In the genomic region with DNA sequence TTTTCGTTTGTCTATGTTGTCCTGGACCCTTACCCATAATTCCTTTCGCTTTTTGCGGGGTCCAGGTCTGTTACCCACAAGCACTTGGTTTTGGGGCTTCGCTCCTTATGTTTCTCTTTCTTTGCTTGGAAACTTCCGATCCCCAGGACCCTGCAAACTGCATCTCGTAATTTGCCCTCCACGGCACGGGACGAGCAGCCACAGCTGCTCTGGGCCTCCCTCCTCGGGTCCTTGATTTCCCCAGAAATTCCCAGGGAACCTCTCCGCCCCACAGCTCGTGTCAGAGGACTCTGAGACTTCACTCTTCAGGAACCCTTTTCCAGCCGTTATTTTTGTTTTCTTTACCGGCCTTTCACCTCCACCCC, we compare ENCODE assay signal across 8 cellular contexts. TPM values are rescaled to one million over a fixed set of nuclear protein-coding genes. Genes with fewer than 3 reads are reported as not detected.
DNase-seq lines count a peak whose midpoint lies in the region; ATAC-seq and TF ChIP-seq lines count a peak whose summit lies in the region.

No MANE protein-coding gene starts in this region.

- peaks cover 0 to 3% of the 10 kb centered on the region in 2 donors for H3K27me3 Mint-ChIP-seq in CD4-positive, alpha-beta memory T cell
- H3K27me3 Mint-ChIP-seq in endothelial cell (ENCODE audit: unreplicated experiment) = peaks cover 11% of the 10 kb centered on the region

- no peak overlapping the region for H4K8ac ChIP-seq in neuronal stem cell (ENCODE audit: low read depth, low read length)

- peak overlapping the region; percentile 72 to 95 for H3K4me3 ChIP-seq in CD4-positive, alpha-beta memory T cell (ENCODE audit: low read length in 2 of 2)
- H3K4me3 ChIP-seq in NT2/D1 (ENCODE audit: insufficient read length, low read depth) (peak overlapping the region; percentile 94), neuronal stem cell (ENCODE audit: low read length in 2 of 2) (peak overlapping the region; percentile 96 to 97)

- H3K36me3 ChIP-seq in CD4-positive, alpha-beta memory T cell (ENCODE audit: insufficient read depth, low read length) = peaks cover 11% of the 10 kb centered on the region
- H3K36me3 ChIP-seq in NT2/D1 (ENCODE audit: insufficient read depth, insufficient read length, low read length) (peaks cover 35% of the 10 kb centered on the region), neuronal stem cell (replicated peaks in 1 of 2; ENCODE audit: control insufficient read depth in 2 of 2, insufficient read depth in 2 of 2, low read length in 2 of 2) (peaks cover 28 to 45% of the 10 kb centered on the region in 2 donors)

- no peak overlapping the region for H2BK15ac ChIP-seq in neuronal stem cell (ENCODE audit: low read length)

- no peak overlapping the region for H4K91ac ChIP-seq in neuronal stem cell (ENCODE audit: low read depth, low read length, poor library complexity)

- no peaks in the 10 kb centered on the region for H3K9me3 ChIP-seq in CD4-positive, alpha-beta memory T cell (ENCODE audit: control insufficient read depth in 1 of 2, low read length in 2 of 2)
- H3K9me3 ChIP-seq in NT2/D1 (ENCODE audit: insufficient read depth, low read length) (peaks cover 8% of the 10 kb centered on the region; the same call in 1 of the 2 replicates), neuronal stem cell (replicated peaks in 1 of 2; ENCODE audit: control insufficient read depth in 2 of 2, insufficient read depth in 1 of 2, low read depth in 1 of 2, low read length in 2 of 2) (peaks cover 2 to 6% of the 10 kb centered on the region in 2 donors)

- H3K36me3 Mint-ChIP-seq in CD4-positive, alpha-beta memory T cell = peaks cover 21 to 39% of the 10 kb centered on the region in 2 donors
- peaks cover 33% of the 10 kb centered on the region for H3K36me3 Mint-ChIP-seq in endothelial cell (ENCODE audit: low read depth, unreplicated experiment)

- H3K27me3 ChIP-seq in CD4-positive, alpha-beta memory T cell (ENCODE audit: insufficient read depth, low read length) = no peaks in the 10 kb centered on the region
- no peaks in the 10 kb centered on the region for H3K27me3 ChIP-seq in NT2/D1 (ENCODE audit: insufficient read depth, insufficient read length)
- H3K27me3 ChIP-seq in neuronal stem cell (ENCODE audit: control insufficient read depth in 3 of 3, insufficient read depth in 3 of 3, low read depth in 1 of 3, low read length in 3 of 3) = peaks cover 0 to 4% (median 0%) of the 10 kb centered on the region in 3 experiments

- H3K27ac ChIP-seq in CD4-positive, alpha-beta memory T cell (ENCODE audit: low read depth, low read length) = peak overlapping the region; percentile 81
- H3K27ac ChIP-seq in neuronal stem cell (replicated peaks; ENCODE audit: low read length) = peak overlapping the region; percentile 94

- peak overlapping the region; percentile 98 for H3K9ac ChIP-seq in NT2/D1 (ENCODE audit: insufficient read length, low read depth)
- H3K9ac ChIP-seq in neuronal stem cell (ENCODE audit: low read depth, low read length, poor library complexity) = peak overlapping the region; percentile 65

- in situ Hi-C loops in GM13976 (cut with MboI; ENCODE audit: low sequenced_read_pairs, unreplicated experiment) = no loop called here

- H2AK5ac ChIP-seq in neuronal stem cell (ENCODE audit: low read depth, low read length) = no peak overlapping the region

- CTCF ChIA-PET in CD4-positive, alpha-beta memory T cell (lab: Charles Lee; ENCODE audit: partially characterized antibody) = interaction anchor here (3.9 kb wide), 1 partner anchor 12 kb away, joined by 28 read pairs; no protein-coding TSS in a partner anchor

- peak overlapping the region; percentile 95 for H2BK5ac ChIP-seq in neuronal stem cell (ENCODE audit: low read length)

- peaks cover 22 to 52% (median 36%) of the 10 kb centered on the region in 4 donors for H3K4me1 Mint-ChIP-seq in CD4-positive, alpha-beta memory T cell
- peaks cover 23% of the 10 kb centered on the region for H3K4me1 Mint-ChIP-seq in endothelial cell (ENCODE audit: unreplicated experiment)

- no CpG with 5 or more reads among the region's 14 CpGs for WGBS in neuronal stem cell (ENCODE audit: extremely low coverage in 2 of 2, insufficient read length in 2 of 2, insufficient replicate concordance in 1 of 2), 2 donors

- H3K4me3 Mint-ChIP-seq in CD4-positive, alpha-beta memory T cell = peak overlapping the region; percentile 82 to 96 (median 94)
- H3K4me3 Mint-ChIP-seq in endothelial cell (ENCODE audit: unreplicated experiment) = peak overlapping the region; percentile 100

- peaks cover 5% of the 10 kb centered on the region for H3K79me1 ChIP-seq in neuronal stem cell (ENCODE audit: low read depth, low read length)

- H3K4me1 ChIP-seq in CD4-positive, alpha-beta memory T cell (ENCODE audit: insufficient read depth, low read length) = peaks cover 32% of the 10 kb centered on the region
- H3K4me1 ChIP-seq in NT2/D1 (ENCODE audit: insufficient read depth, insufficient read length) (peaks cover 4% of the 10 kb centered on the region), neuronal stem cell (ENCODE audit: control insufficient read depth in 2 of 2, insufficient read depth in 1 of 2, low read depth in 1 of 2, low read length in 2 of 2) (peaks cover 6 to 7% of the 10 kb centered on the region in 2 donors)

- peak overlapping the region; percentile 89 for H2AFZ ChIP-seq in neuronal stem cell (ENCODE audit: low read length)

- H3K27ac Mint-ChIP-seq in CD4-positive, alpha-beta memory T cell = peak overlapping the region; percentile 88 to 98 (median 93)
- peak overlapping the region; percentile 89 for H3K27ac Mint-ChIP-seq in endothelial cell (ENCODE audit: unreplicated experiment)

- no peak overlapping the region for H3K23ac ChIP-seq in neuronal stem cell (ENCODE audit: low read depth, low read length, poor library complexity)

- no peak overlapping the region for H3K14ac ChIP-seq in neuronal stem cell (ENCODE audit: low read length)

- intact Hi-C loops in CD4-positive, alpha-beta memory T cell (cut with micrococcal nuclease) = loop anchor here (1.0 to 5.0 kb wide), 4 partner anchors 28 to 467 kb away; partner anchors contain the start of genes GYS1, LIN7B, RPL18 and RUVBL2

- peak overlapping the region; percentile 87 for H3K4me2 ChIP-seq in neuronal stem cell (ENCODE audit: insufficient read depth, low read length, poor library complexity, severe bottlenecking)

- POLR2A ChIA-PET in CD4-positive, alpha-beta memory T cell (lab: Charles Lee; ENCODE audit: partially characterized antibody) = interaction anchor here (0.8 kb wide), 1 partner anchor 12 kb away, joined by 3 read pairs; no protein-coding TSS in a partner anchor

- H3K9me3 Mint-ChIP-seq in CD4-positive, alpha-beta memory T cell = peaks cover 0 to 2% (median 0%) of the 10 kb centered on the region in 8 donors
- no peaks in the 10 kb centered on the region for H3K9me3 Mint-ChIP-seq in endothelial cell (ENCODE audit: unreplicated experiment)

- no peak overlapping the region for H2BK120ac ChIP-seq in neuronal stem cell (ENCODE audit: low read depth, low read length)

- no peak for TF ChIP-seq CTCF in endothelial cell (IDR thresholded peaks at IDR 0.05; ENCODE audit: unreplicated experiment)
- TF ChIP-seq CTCF in GM13976 (IDR thresholded peaks at IDR 0.05; ENCODE audit: borderline replicate concordance, control extremely low read depth, extremely low read depth, insufficient read depth, missing control alignments) = no peak

- H2BK12ac ChIP-seq in neuronal stem cell (ENCODE audit: low read length) = no peak overlapping the region

- H3K4ac ChIP-seq in neuronal stem cell (ENCODE audit: low read length) = no peak overlapping the region

- DNase-seq in CD4-positive, alpha-beta memory T cell = no peak
- DNase-seq in NT2/D1 (ENCODE audit: low read depth, low spot score) (no peak), endothelial cell (ENCODE audit: low spot score) (no peak), neuronal stem cell (ENCODE audit: low spot score) (no peak), LoVo (ENCODE audit: low spot score) (no peak), GM13976 (ENCODE audit: low spot score) (no peak)

- peak overlapping the region; percentile 99 for H3K18ac ChIP-seq in neuronal stem cell (ENCODE audit: low read length)

- ATAC-seq in GM21825 (IDR thresholded peaks at IDR 0.05; ENCODE audit: unreplicated experiment) (no peak), HG03045 (IDR thresholded peaks at IDR 0.05; ENCODE audit: unreplicated experiment) (no peak)

RNA-seq across cellular contexts. Expression of gene SNRNP70, which starts 0.6 kb away (rescaled TPM):
- total RNA-seq in CD4-positive, alpha-beta memory T cell = 100 to 1,000 TPM; 675 to 689 TPM
- polyA plus RNA-seq in CD4-positive, alpha-beta memory T cell = 10 to 100 TPM; 31.5 to 55.2 TPM
- 203 TPM for total RNA-seq in endothelial cell (ENCODE audit: unreplicated experiment)
- polyA plus RNA-seq in neuronal stem cell (2013, experiment 1 of 2) = 356 TPM
- polyA plus RNA-seq in neuronal stem cell (2013, experiment 2 of 2) = 365 TPM

RNA-seq across cellular contexts. Expression of gene KCNA7, which starts 13.4 kb away (rescaled TPM):
- total RNA-seq in CD4-positive, alpha-beta memory T cell = not detected
- polyA plus RNA-seq in CD4-positive, alpha-beta memory T cell = not detected
- not detected for total RNA-seq in endothelial cell (ENCODE audit: unreplicated experiment)
- not detected for polyA plus RNA-seq in neuronal stem cell (2013, experiment 1 of 2)
- polyA plus RNA-seq in neuronal stem cell (2013, experiment 2 of 2) = not detected

RNA-seq across cellular contexts. Expression of gene NTF4, which starts 21.2 kb away (rescaled TPM):
- not detected for total RNA-seq in CD4-positive, alpha-beta memory T cell
- polyA plus RNA-seq in CD4-positive, alpha-beta memory T cell = not detected
- total RNA-seq in endothelial cell (ENCODE audit: unreplicated experiment) = not detected
- polyA plus RNA-seq in neuronal stem cell (2013, experiment 1 of 2) = 0.53 TPM
- polyA plus RNA-seq in neuronal stem cell (2013, experiment 2 of 2) = 0.57 TPM

RNA-seq across cellular contexts. Expression of gene CGB7, which starts 28.3 kb away (rescaled TPM):
- not detected for total RNA-seq in CD4-positive, alpha-beta memory T cell
- polyA plus RNA-seq in CD4-positive, alpha-beta memory T cell = not detected
- total RNA-seq in endothelial cell (ENCODE audit: unreplicated experiment) = not detected
- 0.67 TPM for polyA plus RNA-seq in neuronal stem cell (2013, experiment 1 of 2)
- polyA plus RNA-seq in neuronal stem cell (2013, experiment 2 of 2) = 0.83 TPM

RNA-seq across cellular contexts. Expression of gene LIN7B, which starts 28.3 kb away (rescaled TPM):
- total RNA-seq in CD4-positive, alpha-beta memory T cell = 10 to 100 TPM; 17.7 to 18.6 TPM
- polyA plus RNA-seq in CD4-positive, alpha-beta memory T cell = 1 to 10 TPM; 4.4 to 5.3 TPM
- total RNA-seq in endothelial cell (ENCODE audit: unreplicated experiment) = 5.8 TPM
- polyA plus RNA-seq in neuronal stem cell (2013, experiment 1 of 2) = 3.6 TPM
- 3.0 TPM for polyA plus RNA-seq in neuronal stem cell (2013, experiment 2 of 2)
